In genomic region chr1:193260056-193260750, GRCh38 we compare ENCODE assay signal across 1 cellular context.
TF ChIP-seq lines count a peak whose summit lies in the region.

No MANE protein-coding gene starts in this region.

TF ChIP-seq in IMR-90, 13 proteins besides CTCF, POLR2A, EP300 and RAD21 (continued from another document):
- no peak for TF ChIP-seq SMC3 (IDR thresholded peaks at IDR 0.05; ENCODE audit: low read depth, low read length)
- no peak for TF ChIP-seq NFE2L2 (IDR thresholded peaks at IDR 0.05; ENCODE audit: low read depth, low read length)
- no peak for TF ChIP-seq FOS (IDR thresholded peaks at IDR 0.05; ENCODE audit: low read depth, low read length)
